ENCODE assay signal across 33 cellular contexts in genomic region chr11:91596111-91596510, GRCh38.
"Had no signal": no experiment of that assay in that cellular context is flagged by ENCODE, and none has a peak within 500 bp of the region (broad histone marks: within the 10 kb centered on the region; RNA-seq: fewer than 3 reads in every experiment).

No MANE protein-coding gene starts in this region.

- FAIRE-seq: astrocyte, bronchial epithelial cell had no signal

- DNase-seq: activated effector memory CD4-positive, alpha-beta T cell treated with anti-CD3 and anti-CD28 coated beads, Interleukin-2, amount 50 U/mL, for 16 hours; activated effector memory CD4-positive, alpha-beta T cell treated with Interleukin-2 at 50 U/mL for 16 hours; activated gamma-delta T cell; activated gamma-delta T cell treated with Interleukin-2 at 50 U/mL for 16 hours; activated naive CD4-positive, alpha-beta T cell; activated naive CD4-positive, alpha-beta T cell treated with anti-CD3 and anti-CD28 coated beads for 36 hours; activated naive CD4-positive, alpha-beta T cell treated with anti-CD3 and anti-CD28 coated beads, Interleukin-2, amount 10 ng/mL, durations not matched to agents 7 days and 5 days; activated naive CD4-positive, alpha-beta T cell treated with anti-CD3 and anti-CD28 coated beads, Interleukin-2, amount 50 U/mL, for 16 hours; activated naive CD4-positive, alpha-beta T cell treated with Interleukin-2 at 50 U/mL for 16 hours; activated naive CD8-positive, alpha-beta T cell treated with anti-CD3 and anti-CD28 coated beads for 36 hours; activated naive CD8-positive, alpha-beta T cell treated with anti-CD3 and anti-CD28 coated beads, Interleukin-2, amount 10 ng/mL, durations not matched to agents 7 days and 5 days; activated naive CD8-positive, alpha-beta T cell treated with anti-CD3 and anti-CD28 coated beads, Interleukin-2, amount 50 U/mL, for 24 hours; activated T-cell treated with anti-CD3 and anti-CD28 coated beads, Interleukin-2, amount 50 U/mL, for 24 hours; activated T-cell treated with anti-CD3 and anti-CD28 coated beads, Interleukin-2, amount 50 U/mL, for 4 hours; activated T-cell treated with anti-CD3 and anti-CD28 coated beads, Interleukin-2, amount 50 U/mL, for 48 hours; activated T-cell treated with anti-CD3 and anti-CD28 coated beads, Interleukin-2, amount 50 U/mL, for 72 hours; adrenal gland; amniotic stem cell; amygdala; anterior cingulate cortex; aorta; body of pancreas; brain microvascular endothelial cell; caudate nucleus; central memory CD4-positive, alpha-beta T cell; cerebellar nuclear complex had no signal

- ATAC-seq: activated naive CD4-positive, alpha-beta T cell treated with anti-CD3 and anti-CD28 coated beads, Interleukin-2, amount 50 U/mL, for 72 hours; activated naive CD8-positive, alpha-beta T cell treated with anti-CD3 and anti-CD28 coated beads, Interleukin-2, amount 50 U/mL, for 24 hours; activated T-cell treated with anti-CD3 and anti-CD28 coated beads, Interleukin-2, amount 50 U/mL, for 4 hours; activated T-cell treated with anti-CD3 and anti-CD28 coated beads, Interleukin-2, amount 50 U/mL, for 72 hours; activated T-helper 17 cell treated with anti-CD3 and anti-CD28 coated beads, Interleukin-2, amount 50 U/mL, for 72 hours; body of pancreas had no signal

- H3K4me3 ChIP-seq: adrenal gland, ascending aorta, body of pancreas, breast epithelium, cardiac muscle cell had no signal

- H3K36me3 ChIP-seq: adrenal gland, ascending aorta, brain microvascular endothelial cell, breast epithelium, cardiac muscle cell had no signal

- H3K4me1 ChIP-seq: adrenal gland, ascending aorta, body of pancreas, breast epithelium had no signal

- H3K27ac ChIP-seq: adrenal gland, ascending aorta, body of pancreas, brain microvascular endothelial cell, breast epithelium, cardiac muscle cell had no signal

- H3K27me3 ChIP-seq: adrenal gland, ascending aorta, body of pancreas, brain microvascular endothelial cell, breast epithelium, cardiac muscle cell had no signal

- H3K9me3 ChIP-seq: adrenal gland, body of pancreas had no signal
